ENCODE assay signal across 10 cellular contexts in the genomic region with DNA sequence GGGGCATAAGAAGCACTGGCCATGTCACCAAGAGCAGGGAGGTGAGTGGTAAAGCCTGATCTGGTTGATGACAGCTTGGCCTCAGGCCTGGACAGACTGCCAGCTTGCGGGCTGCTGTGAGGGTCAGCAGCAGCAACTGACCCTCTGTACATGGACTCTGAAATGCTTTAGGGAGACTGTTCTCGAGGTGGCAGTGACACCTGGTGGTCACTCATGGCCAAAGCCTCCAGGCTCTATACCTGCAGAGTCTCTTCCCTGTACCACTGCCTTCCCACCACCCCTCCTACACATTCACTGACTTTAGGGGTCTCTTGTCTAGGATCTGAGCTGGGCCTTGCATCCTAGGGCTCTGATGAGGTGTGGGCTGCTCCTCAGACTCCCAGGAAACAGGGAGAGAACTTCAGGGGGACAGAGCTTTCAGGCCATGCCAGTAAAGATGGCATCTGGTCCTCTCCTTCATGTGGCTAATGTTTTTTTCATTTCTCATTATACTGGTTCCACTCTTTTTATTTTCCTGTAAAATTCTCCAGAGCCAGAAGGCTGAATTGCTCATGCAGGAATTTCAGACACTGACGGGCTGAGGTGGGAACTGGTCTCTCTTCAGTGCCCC. TPM values are rescaled to one million over a fixed set of nuclear protein-coding genes. Genes with fewer than 3 reads are reported as not detected.
DNase-seq lines count a peak whose midpoint lies in the region; ATAC-seq and TF ChIP-seq lines count a peak whose summit lies in the region.
"Had no signal": no experiment of that assay in that cellular context is flagged by ENCODE, and none has a peak within 500 bp of the region (broad histone marks: within the 10 kb centered on the region; RNA-seq: fewer than 3 reads in every experiment).

No MANE protein-coding gene starts in this region.

- no peak overlapping the region for H3K23ac ChIP-seq in IMR-90 (ENCODE audit: low read depth, low read length)

- H4K20me1 ChIP-seq in IMR-90 (ENCODE audit: insufficient read depth, low read length): no peaks in the 10 kb centered on the region

- H3K27me3 Mint-ChIP-seq in Calu3 (ENCODE audit: unreplicated experiment): no peaks in the 10 kb centered on the region
- H3K27me3 Mint-ChIP-seq in activated T-cell treated with anti-CD3 and anti-CD28 coated beads, Interleukin-2, amount 50 U/mL, for 24 hours: peaks cover 7% of the 10 kb centered on the region

- no peaks in the 10 kb centered on the region for H3K27me3 ChIP-seq in IMR-90 (ENCODE audit: control insufficient read depth, insufficient read depth, low read length)
- no peaks in the 10 kb centered on the region for H3K27me3 ChIP-seq in prostate gland (replicated peaks; ENCODE audit: insufficient read depth)

- no peaks in the 10 kb centered on the region for H3K79me1 ChIP-seq in IMR-90 (ENCODE audit: low read depth in 1 of 2, low read length in 2 of 2)

- peak; percentile 61 for TF ChIP-seq CTCF in Calu3 (IDR thresholded peaks at IDR 0.05; ENCODE audit: unreplicated experiment)
- peak; percentile 77 for TF ChIP-seq CTCF in IMR-90 (conservative IDR thresholded peaks at IDR 0.05; ENCODE audit: low read depth, low read length)
- TF ChIP-seq CTCF in prostate gland (IDR thresholded peaks at IDR 0.05): peak; percentile 45 to 84 (median 74)

- H3K4me1 ChIP-seq in IMR-90 (ENCODE audit: control insufficient read depth, insufficient read depth, low read length) (peaks cover 12% of the 10 kb centered on the region), prostate gland (replicated peaks) (peaks cover 3% of the 10 kb centered on the region)

- no peak overlapping the region for H3K18ac ChIP-seq in IMR-90 (ENCODE audit: low read depth, low read length)

- TF ChIP-seq POLR2A in IMR-90 (IDR thresholded peaks at IDR 0.05; ENCODE audit: low read depth, low read length) (no peak), prostate gland (IDR thresholded peaks at IDR 0.05) (no peak)

- in situ Hi-C loops in IMR-90 (cut with MboI; ENCODE audit: low sequenced_read_pairs): loop anchor here (5.0 to 10.0 kb wide), 2 partner anchors 39 to 299 kb away; no protein-coding TSS in a partner anchor

- BruUV-seq in Calu3 (replicated peaks; lab: Mats Ljungman, UMichigan): no TSS peak
- no TSS peak for BruUV-seq in IMR-90 (replicated peaks; lab: Mats Ljungman, UMichigan)

- DNase-seq in Calu3 (peak; percentile 77), IMR-90 (peak; percentile 50), Right ventricle myocardium superior (peak; percentile 79), prostate gland (ENCODE audit: low spot score) (peak; percentile 48), DMS153 (lab: John Stamatoyannopoulos, UW) (no peak)
- peak; percentile 56 for DNase-seq in activated T-cell treated with anti-CD3 and anti-CD28 coated beads, Interleukin-2, amount 50 U/mL, for 24 hours
- DNase-seq: naive B cell had no signal

- H3K27ac ChIP-seq in IMR-90 (ENCODE audit: insufficient read depth, low read length) (no peak overlapping the region), prostate gland (no peak overlapping the region)
- H3K27ac ChIP-seq: SK-N-MC had no signal

- 20% methylated on average over 1 of the region's 3 CpGs; no CpG with 5 or more reads in 1 of the 2 experiments for WGBS in IMR-90 (ENCODE audit: extremely low coverage in 2 of 2, insufficient read length in 1 of 2), 2 experiments
- 64% methylated on average over 3 of the region's 3 CpGs for WGBS in prostate gland

- peaks cover 15% of the 10 kb centered on the region for H3K9me1 ChIP-seq in IMR-90 (ENCODE audit: insufficient read depth, low read length)

- peak overlapping the region; percentile 24; the same call in 1 of the 2 replicates for H3K4ac ChIP-seq in IMR-90 (ENCODE audit: low read depth, low read length)

- H2BK20ac ChIP-seq in IMR-90 (ENCODE audit: low read depth, low read length): peak overlapping the region; percentile 64; the same call in 1 of the 2 replicates

- H2BK120ac ChIP-seq in IMR-90 (ENCODE audit: low read depth, low read length): peak overlapping the region; percentile 61; the same call in 1 of the 2 replicates

- H3K14ac ChIP-seq in IMR-90 (replicated peaks; ENCODE audit: low read depth, low read length): no peak overlapping the region

- no peak overlapping the region for H3K9ac ChIP-seq in IMR-90 (ENCODE audit: low read depth, low read length)

- H3K4me2 ChIP-seq in IMR-90 (ENCODE audit: low read depth, low read length): no peak overlapping the region

- peak; percentile 88 for TF ChIP-seq RAD21 in IMR-90 (IDR thresholded peaks at IDR 0.05; ENCODE audit: low read length)

- H2BK15ac ChIP-seq in IMR-90 (ENCODE audit: low read depth, low read length): no peak overlapping the region; the same call in 2 of the 3 replicates

- H3K56ac ChIP-seq in IMR-90 (ENCODE audit: extremely low read depth, insufficient read depth, low read length): no peak overlapping the region

- H3K9me3 Mint-ChIP-seq in Calu3 (ENCODE audit: low read depth, unreplicated experiment): peaks cover 6% of the 10 kb centered on the region
- H3K9me3 Mint-ChIP-seq in activated T-cell treated with anti-CD3 and anti-CD28 coated beads, Interleukin-2, amount 50 U/mL, for 24 hours: peaks cover 19% of the 10 kb centered on the region

- no peak overlapping the region for H4K5ac ChIP-seq in IMR-90 (ENCODE audit: low read depth, low read length)

- dilution Hi-C loops in IMR-90 (cut with HindIII; ENCODE audit: low sequenced_read_pairs, unreplicated experiment): no loop called here

- H2AFZ ChIP-seq in IMR-90 (replicated peaks; ENCODE audit: low read length, poor library complexity): peak overlapping the region; percentile 77

- H3K4me3 Mint-ChIP-seq in Calu3 (ENCODE audit: low read depth, unreplicated experiment): no peak overlapping the region
- no peak overlapping the region for H3K4me3 Mint-ChIP-seq in activated T-cell treated with anti-CD3 and anti-CD28 coated beads, Interleukin-2, amount 50 U/mL, for 24 hours
- H3K4me3 Mint-ChIP-seq: naive B cell had no signal

- no peak overlapping the region for H2BK5ac ChIP-seq in IMR-90 (ENCODE audit: low read depth, low read length, poor library complexity, severe bottlenecking)

- intact Hi-C loops in Calu3 (cut with micrococcal nuclease; ENCODE audit: unreplicated experiment): loop anchor here (1.0 to 5.0 kb wide), 3 partner anchors 37 to 301 kb away; no protein-coding TSS in a partner anchor
- intact Hi-C loops in IMR-90 (cut with micrococcal nuclease): loop anchor here (1.0 to 5.0 kb wide), 5 partner anchors 37 to 717 kb away; a partner anchor contains a TSS
- intact Hi-C loops in Right ventricle myocardium superior (cut with DNase I): loop anchor here (1.0 to 5.0 kb wide), 2 partner anchors 41 to 301 kb away; no protein-coding TSS in a partner anchor
- intact Hi-C loops in prostate gland (cut with DNase I): loop anchor here (5.0 kb wide), 1 partner anchor 39 kb away; no protein-coding TSS in a partner anchor

- H3K4me3 ChIP-seq in IMR-90 (ENCODE audit: insufficient read depth, low read depth, low read length) (no peak overlapping the region), prostate gland (no peak overlapping the region)
- H3K4me3 ChIP-seq: SK-N-MC had no signal

- peaks cover 3% of the 10 kb centered on the region for H3K9me3 ChIP-seq in IMR-90 (ENCODE audit: control insufficient read depth, insufficient read depth, low read length)
- no peaks in the 10 kb centered on the region for H3K9me3 ChIP-seq in prostate gland

- H3K36me3 ChIP-seq in IMR-90 (ENCODE audit: control insufficient read depth, insufficient read depth, low read length) (no peaks in the 10 kb centered on the region), prostate gland (no peaks in the 10 kb centered on the region)

- POLR2A ChIA-PET in IMR-90 (lab: Charles Lee; ENCODE audit: unreplicated experiment): no interaction called here

- no peak overlapping the region for H4K8ac ChIP-seq in IMR-90 (ENCODE audit: low read depth in 2 of 2, low read length in 2 of 2)

- no peak overlapping the region for H4K91ac ChIP-seq in IMR-90 (ENCODE audit: insufficient read depth, low read depth, low read length)

- H3K36me3 Mint-ChIP-seq in Calu3 (ENCODE audit: insufficient read depth, unreplicated experiment): no peaks in the 10 kb centered on the region
- no peaks in the 10 kb centered on the region for H3K36me3 Mint-ChIP-seq in activated T-cell treated with anti-CD3 and anti-CD28 coated beads, Interleukin-2, amount 50 U/mL, for 24 hours (ENCODE audit: low read depth)

- H2AK9ac ChIP-seq in IMR-90 (replicated peaks; ENCODE audit: low read depth, low read length, poor library complexity): peak overlapping the region; percentile 29

- 0 out of 2 replicates have a peak overlapping the region, but pooled peaks have one; percentile 90 for H2AK5ac ChIP-seq in IMR-90 (ENCODE audit: low read depth, low read length)

- H3K27ac Mint-ChIP-seq in Calu3 (ENCODE audit: unreplicated experiment): no peak overlapping the region
- H3K27ac Mint-ChIP-seq in activated T-cell treated with anti-CD3 and anti-CD28 coated beads, Interleukin-2, amount 50 U/mL, for 24 hours: no peak overlapping the region
- H3K27ac Mint-ChIP-seq: naive B cell had no signal

- H3K4me1 Mint-ChIP-seq in Calu3 (ENCODE audit: low read depth, unreplicated experiment): peaks cover 18% of the 10 kb centered on the region
- peaks cover 27% of the 10 kb centered on the region for H3K4me1 Mint-ChIP-seq in activated T-cell treated with anti-CD3 and anti-CD28 coated beads, Interleukin-2, amount 50 U/mL, for 24 hours (ENCODE audit: low read depth)

- CTCF ChIA-PET in Calu3 (lab: Charles Lee) (interaction anchor here (0.9 to 1.9 kb wide), 6 partner anchors 12 to 304 kb away, joined by 3 to 12 read pairs (median 4); no protein-coding TSS in a partner anchor), IMR-90 (lab: Yijun Ruan, JAX) (interaction anchor here (0.6 to 2.2 kb wide), 15 partner anchors 10 to 361 kb away, joined by 3 to 25 read pairs (median 4); a partner anchor contains a TSS)

- peak; percentile 76 for ATAC-seq in GM19395 (IDR thresholded peaks at IDR 0.05; ENCODE audit: unreplicated experiment)
- ATAC-seq in IMR-90 (ENCODE audit: low read depth): peak; percentile 92
- ATAC-seq in Right ventricle myocardium superior (ENCODE audit: poor library complexity): peak; percentile 84
- no peak for ATAC-seq in GM21717 (IDR thresholded peaks at IDR 0.05; ENCODE audit: unreplicated experiment)

TF ChIP-seq in IMR-90, 13 proteins besides CTCF, POLR2A, EP300 and RAD21:
- no peak for TF ChIP-seq MAZ (IDR thresholded peaks at IDR 0.05; ENCODE audit: borderline replicate concordance, low read depth, low read length)
- TF ChIP-seq SMC3 (IDR thresholded peaks at IDR 0.05; ENCODE audit: low read depth, low read length): peak; percentile 81

RNA-seq across cellular contexts. Expression of a gene that starts 17.2 kb away (rescaled TPM):
- total RNA-seq in Calu3 (2022) (0.22 and 0.28 TPM in 2 replicates), IMR-90 (2012; rRNA removed) (0.54 and 0.56 TPM in 2 replicates), Right ventricle myocardium superior (17.4 TPM), prostate gland (1 to 10 TPM; 5.6 to 9.7 TPM)
- polyA plus RNA-seq in IMR-90 (2012; rRNA removed): 0.39 and 0.40 TPM in 2 replicates
- 0.57 and 0.80 TPM in 2 replicates for polyA plus RNA-seq in IMR-90 (2012; cell fraction: cytosol; rRNA removed)
- polyA plus RNA-seq in IMR-90 (2012; cell fraction: nucleus; rRNA removed; ENCODE audit: low replicate concordance): 0.13 and 0.16 TPM in 2 replicates
